ENCODE assay signal across 8 cellular contexts in the genomic region with DNA sequence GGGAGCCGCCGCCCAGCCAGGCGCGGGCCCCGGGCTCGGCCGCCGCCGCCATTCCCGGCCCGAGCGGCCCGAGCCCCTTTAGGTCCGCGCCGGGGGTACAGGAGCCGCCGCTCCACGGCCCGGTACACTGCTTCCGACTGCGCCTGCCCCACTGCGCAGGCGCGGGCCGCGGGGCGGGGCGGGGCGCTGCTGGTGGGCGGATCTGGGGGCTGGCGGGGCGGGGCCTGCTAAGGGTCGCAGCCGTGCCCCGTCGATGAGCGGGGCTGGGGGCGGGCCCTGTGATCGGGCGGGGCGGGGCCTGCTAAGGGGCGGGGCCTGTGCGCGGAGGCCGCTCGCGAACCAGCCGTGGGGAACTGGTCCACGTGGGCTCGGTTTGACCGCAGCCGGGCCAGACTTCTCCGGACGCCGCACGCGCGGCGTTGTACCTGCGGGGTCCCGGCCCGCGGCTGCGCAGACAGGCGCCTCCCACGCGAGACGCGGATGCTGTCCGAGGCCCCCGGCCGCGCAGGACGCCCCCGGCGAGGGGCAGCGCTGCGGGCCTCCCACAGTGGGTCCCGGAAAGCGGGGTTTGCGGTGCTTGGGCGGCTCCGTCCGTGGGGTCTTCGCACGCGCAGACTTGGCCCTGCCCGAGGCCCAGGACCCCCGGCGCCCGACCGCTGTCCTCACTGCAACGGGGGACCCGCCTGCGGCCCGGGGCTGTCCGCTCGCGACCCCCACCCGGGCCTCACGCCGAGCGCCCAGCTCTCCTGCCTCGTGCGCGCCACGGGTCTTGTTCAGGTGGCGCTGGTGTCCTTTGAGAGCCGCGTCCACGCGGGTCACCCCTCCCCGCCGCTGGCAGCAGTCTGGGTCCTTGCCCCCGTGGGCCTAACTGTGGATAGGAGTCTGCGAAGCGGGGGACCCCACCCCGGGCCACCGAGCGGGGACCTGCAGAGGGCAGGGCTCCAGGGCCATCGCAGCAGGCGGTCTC. TPM values are rescaled to one million over a fixed set of nuclear protein-coding genes. Genes with fewer than 3 reads are reported as not detected.
DNase-seq lines count a peak whose midpoint lies in the region; ATAC-seq, FAIRE-seq and TF ChIP-seq lines count a peak whose summit lies in the region.

A gene with protein sequence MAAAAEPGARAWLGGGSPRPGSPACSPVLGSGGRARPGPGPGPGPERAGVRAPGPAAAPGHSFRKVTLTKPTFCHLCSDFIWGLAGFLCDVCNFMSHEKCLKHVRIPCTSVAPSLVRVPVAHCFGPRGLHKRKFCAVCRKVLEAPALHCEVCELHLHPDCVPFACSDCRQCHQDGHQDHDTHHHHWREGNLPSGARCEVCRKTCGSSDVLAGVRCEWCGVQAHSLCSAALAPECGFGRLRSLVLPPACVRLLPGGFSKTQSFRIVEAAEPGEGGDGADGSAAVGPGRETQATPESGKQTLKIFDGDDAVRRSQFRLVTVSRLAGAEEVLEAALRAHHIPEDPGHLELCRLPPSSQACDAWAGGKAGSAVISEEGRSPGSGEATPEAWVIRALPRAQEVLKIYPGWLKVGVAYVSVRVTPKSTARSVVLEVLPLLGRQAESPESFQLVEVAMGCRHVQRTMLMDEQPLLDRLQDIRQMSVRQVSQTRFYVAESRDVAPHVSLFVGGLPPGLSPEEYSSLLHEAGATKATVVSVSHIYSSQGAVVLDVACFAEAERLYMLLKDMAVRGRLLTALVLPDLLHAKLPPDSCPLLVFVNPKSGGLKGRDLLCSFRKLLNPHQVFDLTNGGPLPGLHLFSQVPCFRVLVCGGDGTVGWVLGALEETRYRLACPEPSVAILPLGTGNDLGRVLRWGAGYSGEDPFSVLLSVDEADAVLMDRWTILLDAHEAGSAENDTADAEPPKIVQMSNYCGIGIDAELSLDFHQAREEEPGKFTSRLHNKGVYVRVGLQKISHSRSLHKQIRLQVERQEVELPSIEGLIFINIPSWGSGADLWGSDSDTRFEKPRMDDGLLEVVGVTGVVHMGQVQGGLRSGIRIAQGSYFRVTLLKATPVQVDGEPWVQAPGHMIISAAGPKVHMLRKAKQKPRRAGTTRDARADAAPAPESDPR (minus strand): TSS at position 139 of the 967 bp plus-strand sequence. CDS start 87 bp downstream, at position 52.

- no peaks in the 10 kb centered on the region for H3K4me1 Mint-ChIP-seq in activated T-helper 17 cell treated with anti-CD3 and anti-CD28 coated beads, Interleukin-2, amount 50 U/mL, for 72 hours
- H3K4me1 Mint-ChIP-seq in nephron = no peaks in the 10 kb centered on the region

- no peaks in the 10 kb centered on the region for H3K36me3 Mint-ChIP-seq in activated T-helper 17 cell treated with anti-CD3 and anti-CD28 coated beads, Interleukin-2, amount 50 U/mL, for 72 hours (ENCODE audit: low read depth)
- no peaks in the 10 kb centered on the region for H3K36me3 Mint-ChIP-seq in nephron (ENCODE audit: low read depth)

- no peak within 1 kb of the TSS for H3K27ac Mint-ChIP-seq in activated T-helper 17 cell treated with anti-CD3 and anti-CD28 coated beads, Interleukin-2, amount 50 U/mL, for 72 hours
- H3K27ac Mint-ChIP-seq in nephron = no peak within 1 kb of the TSS

- H3K27me3 Mint-ChIP-seq in activated T-helper 17 cell treated with anti-CD3 and anti-CD28 coated beads, Interleukin-2, amount 50 U/mL, for 72 hours = no peaks in the 10 kb centered on the region
- H3K27me3 Mint-ChIP-seq in nephron (ENCODE audit: low read depth) = peaks cover 22% of the 10 kb centered on the region

- no peaks in the 10 kb centered on the region for H3K9me3 Mint-ChIP-seq in activated T-helper 17 cell treated with anti-CD3 and anti-CD28 coated beads, Interleukin-2, amount 50 U/mL, for 72 hours
- H3K9me3 Mint-ChIP-seq in nephron = peaks cover 3% of the 10 kb centered on the region

- DNase-seq in AG09309 (ENCODE audit: low read depth) (peak; percentile 18), GM19239 (ENCODE audit: insufficient read length, low spot score) (peak; percentile 100), RKO (ENCODE audit: low spot score) (peak; percentile 73), fibroblast of the aortic adventitia (ENCODE audit: low read depth) (peak; percentile 77)
- peak; percentile 72 to 92 (median 89) for DNase-seq in stimulated activated naive CD4-positive, alpha-beta T cell (lab: John Stamatoyannopoulos, UW)

- TF ChIP-seq CTCF in AG09309 (IDR thresholded peaks at IDR 0.05; ENCODE audit: control insufficient read depth, insufficient read depth, low read depth, low read length, missing control alignments) (no peak), fibroblast of the aortic adventitia (IDR thresholded peaks at IDR 0.05; ENCODE audit: insufficient read depth, low read length) (no peak), nephron (IDR thresholded peaks at IDR 0.05; ENCODE audit: unreplicated experiment in 3 of 3) (no peak)

- H3K4me3 Mint-ChIP-seq in activated T-helper 17 cell treated with anti-CD3 and anti-CD28 coated beads, Interleukin-2, amount 50 U/mL, for 72 hours = peak within 1 kb of the TSS; percentile 19
- peak within 1 kb of the TSS; percentile 38 to 59 (median 54) for H3K4me3 Mint-ChIP-seq in nephron

- ATAC-seq in HG03442 (IDR thresholded peaks at IDR 0.05; ENCODE audit: unreplicated experiment) = peak; percentile 55
- ATAC-seq in activated T-helper 17 cell treated with anti-CD3 and anti-CD28 coated beads, Interleukin-2, amount 50 U/mL, for 72 hours (replicated peaks) = peak; percentile 92

- H3K4me3 ChIP-seq in AG09309 (ENCODE audit: control insufficient read depth, low read depth, low read length) (peak within 1 kb of the TSS; percentile 69), fibroblast of the aortic adventitia (ENCODE audit: low read depth, low read length) (peak within 1 kb of the TSS; percentile 77)

- peak; percentile 51 for FAIRE-seq in GM19239 (lab: Jason Lieb, UNC)

RNA-seq across cellular contexts. Expression of the gene that starts here (rescaled TPM):
- total RNA-seq in activated T-helper 17 cell treated with anti-CD3 and anti-CD28 coated beads, Interleukin-2, amount 50 U/mL, for 72 hours = 1 to 10 TPM; 4.8 to 9.0 TPM
- total RNA-seq in fibroblast of the aortic adventitia (ENCODE audit: low replicate concordance) = 9.9 and 13.7 TPM in 2 replicates

Comparison
In these comparisons a context has a peak if more than half of its experiments do, and no peak if none do; other contexts are left out.
1. Peak in every context shown above with its lines: DNase-seq, ATAC-seq and H3K4me3 ChIP-seq.
2. DNase-seq: peak in every context shown above with its lines; median percentile 100 in GM19239; 89 in stimulated activated naive CD4-positive, alpha-beta T cell; 77 in fibroblast of the aortic adventitia; 73 in RKO; 18 in AG09309.